Comparison of ENCODE assay signal across 8 cellular contexts in genomic region chr6:32152414-32153251, GRCh38. TPM values are rescaled to one million over a fixed set of nuclear protein-coding genes. Genes with fewer than 3 reads are reported as not detected.
DNase-seq lines count a peak whose midpoint lies in the region; ATAC-seq, FAIRE-seq and TF ChIP-seq lines count a peak whose summit lies in the region.

No MANE protein-coding gene starts in this region.

- H3K9me3 ChIP-seq in K562 (replicated peaks; ENCODE audit: control insufficient read depth, insufficient read depth, low read depth, low read length) (no peaks in the 10 kb centered on the region), stomach smooth muscle (ENCODE audit: control insufficient read depth in 2 of 2, low read length in 2 of 2) (no peaks in the 10 kb centered on the region)

- peaks cover 4% of the 10 kb centered on the region for H3K36me3 Mint-ChIP-seq in activated CD4-positive, alpha-beta T cell treated with anti-CD3 and anti-CD28 coated beads, Interleukin-2, amount 10 ng/mL, durations not matched to agents 24 days and 14 days (ENCODE audit: low read depth)

- H3K4me2 ChIP-seq in K562 (ENCODE audit: insufficient read depth, low read length), result peak overlapping the region; percentile 86

- 8% methylated on average over 24 of the region's 24 CpGs for WGBS in K562 (ENCODE audit: insufficient coverage, low coverage, missing lambda C conversion rate)

- TF ChIP-seq EP300 in K562 (IDR thresholded peaks at IDR 0.05; ENCODE audit: low read length), result no peak

- peaks cover 25% of the 10 kb centered on the region for H3K36me3 ChIP-seq in K562 (ENCODE audit: control insufficient read depth, insufficient read depth, low read length)
- peaks cover 9 to 18% of the 10 kb centered on the region in 2 donors for H3K36me3 ChIP-seq in stomach smooth muscle (ENCODE audit: control insufficient read depth in 2 of 2, insufficient read depth in 2 of 2, low read length in 2 of 2)

- peaks cover 39% of the 10 kb centered on the region for H3K4me1 Mint-ChIP-seq in activated CD4-positive, alpha-beta T cell treated with anti-CD3 and anti-CD28 coated beads, Interleukin-2, amount 10 ng/mL, durations not matched to agents 24 days and 14 days

- no peak for TF ChIP-seq CTCF in K562 (IDR thresholded peaks at IDR 0.05 in 2 of 3, conservative IDR thresholded peaks at IDR 0.05 in 1 of 3; ENCODE audit: insufficient read depth in 2 of 3, low read depth in 1 of 3, low read length in 3 of 3)

- H3K27ac ChIP-seq in K562 (ENCODE audit: extremely low read depth, low read depth, low read length) (peak overlapping the region; percentile 89), stomach smooth muscle (ENCODE audit: low read length) (peak overlapping the region; percentile 92)

- peak overlapping the region; percentile 91 for H2AFZ ChIP-seq in K562 (ENCODE audit: low read depth, low read length)

- H3K79me2 ChIP-seq in K562 (ENCODE audit: control insufficient read depth, insufficient read depth, low read length), result peaks cover 44% of the 10 kb centered on the region

- peak overlapping the region; percentile 66 for H3K4me3 Mint-ChIP-seq in activated CD4-positive, alpha-beta T cell treated with anti-CD3 and anti-CD28 coated beads, Interleukin-2, amount 10 ng/mL, durations not matched to agents 24 days and 14 days

- DNase-seq in activated CD4-positive, alpha-beta T cell treated with anti-CD3 and anti-CD28 coated beads, Interleukin-2, amount 10 ng/mL, durations not matched to agents 24 days and 14 days, result no peak
- no peak for DNase-seq in activated CD4-positive, alpha-beta T cell treated with anti-CD3 and anti-CD28 coated beads, Interleukin-2, amount 50 U/mL, for 1 hour
- DNase-seq in K562 (ENCODE audit: extremely low read depth in 1 of 4, low spot score in 3 of 4) (peak; percentile 43 to 78 (median 48)), islet precursor cell (peak; percentile 68), activated gamma-delta T cell (lab: John Stamatoyannopoulos, UW) (no peak), NCI-H510A treated with DMSO at 0.1 percent for 48 hours (lab: John Stamatoyannopoulos, UW) (no peak)

- H3K27ac Mint-ChIP-seq in activated CD4-positive, alpha-beta T cell treated with anti-CD3 and anti-CD28 coated beads, Interleukin-2, amount 10 ng/mL, durations not matched to agents 24 days and 14 days, result no peak overlapping the region

- peak overlapping the region; percentile 86 to 93 for H3K9ac ChIP-seq in K562 (ENCODE audit: insufficient read depth in 1 of 2, low read depth in 2 of 2, low read length in 2 of 2)
- H3K9ac ChIP-seq in stomach smooth muscle (ENCODE audit: low read length in 2 of 2), result peak overlapping the region; percentile 69 to 89

- H3K9me3 Mint-ChIP-seq in activated CD4-positive, alpha-beta T cell treated with anti-CD3 and anti-CD28 coated beads, Interleukin-2, amount 10 ng/mL, durations not matched to agents 24 days and 14 days, result no peaks in the 10 kb centered on the region

- TF ChIP-seq RAD21 in K562 (CRISPR knock-in tag; conservative IDR thresholded peaks at IDR 0.05 in 1 of 2, IDR thresholded peaks at IDR 0.05 in 1 of 2), result no peak

- peaks cover 25 to 65% of the 10 kb centered on the region in 2 experiments; a peak in 4 of 5 replicates for H3K4me1 ChIP-seq in K562 (replicated peaks in 1 of 2; ENCODE audit: control insufficient read depth in 2 of 2, insufficient read depth in 2 of 2, low read length in 2 of 2)
- peaks cover 53% of the 10 kb centered on the region for H3K4me1 ChIP-seq in stomach smooth muscle (ENCODE audit: control insufficient read depth, insufficient read depth, low read length)

- H3K4me3 ChIP-seq in K562, result peak overlapping the region; percentile 65
- H3K4me3 ChIP-seq in stomach smooth muscle (ENCODE audit: low read length in 2 of 2), result peak overlapping the region; percentile 74 to 96

- ATAC-seq in K562 (peak; percentile 57), GM21526 (IDR thresholded peaks at IDR 0.05; ENCODE audit: low FRiP score, unreplicated experiment) (no peak)

- no peak for TF ChIP-seq POLR2A in K562 (conservative IDR thresholded peaks at IDR 0.05)

- intact Hi-C loops in activated CD4-positive, alpha-beta T cell treated with anti-CD3 and anti-CD28 coated beads, Interleukin-2, amount 10 ng/mL, durations not matched to agents 24 days and 14 days (cut with micrococcal nuclease), result loop anchor here (10.0 kb wide), 1 partner anchor 108 kb away; no protein-coding TSS in a partner anchor
- intact Hi-C loops in K562 (cut with micrococcal nuclease), result no loop called here

- in situ Hi-C loops in K562 (cut with MboI), result no loop called here

- CTCF ChIA-PET in K562 (lab: Yijun Ruan, JAX; ENCODE audit: low intra/inter-chr PET ratio), result interaction anchor here (4.2 kb wide), 1 partner anchor 34 kb away, joined by 51 read pairs; no protein-coding TSS in a partner anchor

- POLR2A ChIA-PET in K562 (lab: Yijun Ruan, JAX), result interaction anchor here (0.6 to 2.1 kb wide), 8 partner anchors 11 to 38 kb away, joined by 3 to 7 read pairs (median 4); partner anchors contain the start of genes ATF6B, EGFL8 and FKBPL

- H3K27me3 ChIP-seq in K562 (ENCODE audit: control insufficient read depth in 2 of 2, insufficient read depth in 2 of 2, low read length in 2 of 2) (no peaks in the 10 kb centered on the region), stomach smooth muscle (ENCODE audit: control insufficient read depth in 1 of 2, insufficient read depth in 2 of 2, low read length in 2 of 2) (no peaks in the 10 kb centered on the region)

- H3K27me3 Mint-ChIP-seq in activated CD4-positive, alpha-beta T cell treated with anti-CD3 and anti-CD28 coated beads, Interleukin-2, amount 10 ng/mL, durations not matched to agents 24 days and 14 days, result peaks cover 46% of the 10 kb centered on the region

- peak; percentile 91 for FAIRE-seq in K562 (lab: Jason Lieb, UNC)

- H3K9me1 ChIP-seq in K562 (ENCODE audit: control insufficient read depth, insufficient read depth, low read length), result no peaks in the 10 kb centered on the region

- H4K20me1 ChIP-seq in K562 (replicated peaks; ENCODE audit: control insufficient read depth, insufficient read depth, low read length), result no peaks in the 10 kb centered on the region

- TSS peak; percentile 70 for BruUV-seq in K562 (replicated peaks; lab: Mats Ljungman, UMichigan)

RNA-seq across cellular contexts. Expression of gene PRRT1, which starts 0.9 kb away (rescaled TPM):
- total RNA-seq in activated CD4-positive, alpha-beta T cell treated with anti-CD3 and anti-CD28 coated beads, Interleukin-2, amount 10 ng/mL, durations not matched to agents 24 days and 14 days, result 0.24 and 0.35 TPM in 2 replicates
- total RNA-seq in K562 (2011; cell fraction: chromatin; rRNA removed; ENCODE audit: low replicate concordance), result 2.0 and 3.2 TPM in 2 replicates
- 0.92 and 1.5 TPM in 2 replicates for total RNA-seq in K562 (2011; cell fraction: nucleolus; rRNA removed)
- total RNA-seq in K562 (2011; cell fraction: nucleoplasm; rRNA removed), result 3.2 and 6.0 TPM in 2 replicates
- 0.14 and 0.57 TPM in 2 replicates for total RNA-seq in K562 (2014; rRNA removed)
- total RNA-seq in K562 (2014; rRNA removed; fragmentation: Illumina TruSeq; extraction: Trizol), result 0.16 and 0.29 TPM in 2 replicates
- total RNA-seq in K562 (2015; rRNA removed; fragmentation: Illumina TruSeq; extraction: Trizol), result 0.40 and 0.53 TPM in 2 replicates
- total RNA-seq in K562 (2021), result 1.9 and 3.0 TPM in 2 replicates
- 0.50 and 1.1 TPM in 2 replicates for polyA plus RNA-seq in K562 (2011; rRNA removed)
- polyA plus RNA-seq in K562 (2011; cell fraction: cytosol; rRNA removed), result 1.3 and 2.0 TPM in 2 replicates
- polyA plus RNA-seq in K562 (2011; cell fraction: nucleus; rRNA removed), result 6.7 and 12.8 TPM in 2 replicates
- polyA plus RNA-seq in K562 (2012), result 3.9 and 9.0 TPM in 2 replicates
- polyA plus RNA-seq in K562 (2014; fragmentation: Illumina TruSeq; extraction: Trizol), result 3.3 and 3.5 TPM in 2 replicates
- under 1 TPM; 0.31 to 0.41 TPM for polyA plus RNA-seq in K562 (2014; fragmentation: Nextera tagmentation; extraction: Ambion mirVana)
- polyA plus RNA-seq in K562 (2014; rRNA removed), result 2.1 and 2.8 TPM in 2 replicates
- 0.07 and 0.27 TPM in 2 replicates for polyA minus RNA-seq in K562 (2011; rRNA and poly(A)+ RNA removed)
- 0.48 TPM in 1 of 2 replicates, not detected in the other for polyA minus RNA-seq in K562 (2011; cell fraction: cytosol; rRNA and poly(A)+ RNA removed)
- polyA minus RNA-seq in K562 (2011; cell fraction: nucleus; rRNA and poly(A)+ RNA removed), result 0.44 and 0.54 TPM in 2 replicates

RNA-seq across cellular contexts. Expression of gene PPT2, which starts 1.3 kb away (rescaled TPM):
- 11.3 and 12.7 TPM in 2 replicates for total RNA-seq in activated CD4-positive, alpha-beta T cell treated with anti-CD3 and anti-CD28 coated beads, Interleukin-2, amount 10 ng/mL, durations not matched to agents 24 days and 14 days
- 123 and 281 TPM in 2 replicates for total RNA-seq in K562 (2011; cell fraction: chromatin; rRNA removed; ENCODE audit: low replicate concordance)
- total RNA-seq in K562 (2011; cell fraction: nucleolus; rRNA removed), result 210 and 218 TPM in 2 replicates
- 184 and 227 TPM in 2 replicates for total RNA-seq in K562 (2011; cell fraction: nucleoplasm; rRNA removed)
- 69.9 and 296 TPM in 2 replicates for total RNA-seq in K562 (2014; rRNA removed)
- 42.5 and 43.7 TPM in 2 replicates for total RNA-seq in K562 (2014; rRNA removed; fragmentation: Illumina TruSeq; extraction: Trizol)
- total RNA-seq in K562 (2015; rRNA removed; fragmentation: Illumina TruSeq; extraction: Trizol), result 44.1 and 45.6 TPM in 2 replicates
- 83.2 and 83.4 TPM in 2 replicates for total RNA-seq in K562 (2021)
- polyA plus RNA-seq in K562 (2011; rRNA removed), result 75.8 and 76.6 TPM in 2 replicates
- 86.3 and 114 TPM in 2 replicates for polyA plus RNA-seq in K562 (2011; cell fraction: cytosol; rRNA removed)
- polyA plus RNA-seq in K562 (2011; cell fraction: nucleus; rRNA removed), result 311 and 473 TPM in 2 replicates
- polyA plus RNA-seq in K562 (2012), result 53.9 and 83.7 TPM in 2 replicates
- 92.6 and 98.8 TPM in 2 replicates for polyA plus RNA-seq in K562 (2014; fragmentation: Illumina TruSeq; extraction: Trizol)
- polyA plus RNA-seq in K562 (2014; fragmentation: Nextera tagmentation; extraction: Ambion mirVana), result 10 to 100 TPM; 27.4 to 41.6 TPM
- 86.4 and 95.1 TPM in 2 replicates for polyA plus RNA-seq in K562 (2014; rRNA removed)
- 25.0 and 32.8 TPM in 2 replicates for polyA minus RNA-seq in K562 (2011; rRNA and poly(A)+ RNA removed)
- 31.8 and 46.0 TPM in 2 replicates for polyA minus RNA-seq in K562 (2011; cell fraction: cytosol; rRNA and poly(A)+ RNA removed)
- 44.2 and 45.1 TPM in 2 replicates for polyA minus RNA-seq in K562 (2011; cell fraction: nucleus; rRNA and poly(A)+ RNA removed)

RNA-seq across cellular contexts. Expression of gene EGFL8, which starts 11.8 kb away (rescaled TPM):
- 8.6 and 9.7 TPM in 2 replicates for total RNA-seq in activated CD4-positive, alpha-beta T cell treated with anti-CD3 and anti-CD28 coated beads, Interleukin-2, amount 10 ng/mL, durations not matched to agents 24 days and 14 days
- 40.9 and 90.2 TPM in 2 replicates for total RNA-seq in K562 (2011; cell fraction: chromatin; rRNA removed; ENCODE audit: low replicate concordance)
- 30.7 and 39.2 TPM in 2 replicates for total RNA-seq in K562 (2011; cell fraction: nucleolus; rRNA removed)
- 33.1 and 38.9 TPM in 2 replicates for total RNA-seq in K562 (2011; cell fraction: nucleoplasm; rRNA removed)
- total RNA-seq in K562 (2014; rRNA removed), result 14.2 and 20.9 TPM in 2 replicates
- 10.0 and 12.1 TPM in 2 replicates for total RNA-seq in K562 (2014; rRNA removed; fragmentation: Illumina TruSeq; extraction: Trizol)
- 13.3 and 15.5 TPM in 2 replicates for total RNA-seq in K562 (2015; rRNA removed; fragmentation: Illumina TruSeq; extraction: Trizol)
- total RNA-seq in K562 (2021), result 21.7 and 26.0 TPM in 2 replicates
- 14.8 and 17.9 TPM in 2 replicates for polyA plus RNA-seq in K562 (2011; rRNA removed)
- polyA plus RNA-seq in K562 (2011; cell fraction: cytosol; rRNA removed), result 9.3 and 10.7 TPM in 2 replicates
- polyA plus RNA-seq in K562 (2011; cell fraction: nucleus; rRNA removed), result 115 and 141 TPM in 2 replicates
- 16.3 and 29.8 TPM in 2 replicates for polyA plus RNA-seq in K562 (2012)
- polyA plus RNA-seq in K562 (2014; fragmentation: Illumina TruSeq; extraction: Trizol), result 19.1 and 26.3 TPM in 2 replicates
- polyA plus RNA-seq in K562 (2014; fragmentation: Nextera tagmentation; extraction: Ambion mirVana), result 1 to 10 TPM; 2.2 to 2.8 TPM
- 39.8 and 47.4 TPM in 2 replicates for polyA plus RNA-seq in K562 (2014; rRNA removed)
- 1.7 and 2.6 TPM in 2 replicates for polyA minus RNA-seq in K562 (2011; rRNA and poly(A)+ RNA removed)
- polyA minus RNA-seq in K562 (2011; cell fraction: cytosol; rRNA and poly(A)+ RNA removed), result 1.9 TPM in 1 of 2 replicates, not detected in the other
- 8.6 and 11.7 TPM in 2 replicates for polyA minus RNA-seq in K562 (2011; cell fraction: nucleus; rRNA and poly(A)+ RNA removed)

RNA-seq across cellular contexts. Expression of gene FKBPL, which starts 22.5 kb away (rescaled TPM):
- 6.2 and 6.9 TPM in 2 replicates for total RNA-seq in activated CD4-positive, alpha-beta T cell treated with anti-CD3 and anti-CD28 coated beads, Interleukin-2, amount 10 ng/mL, durations not matched to agents 24 days and 14 days
- total RNA-seq in K562 (2011; cell fraction: chromatin; rRNA removed; ENCODE audit: low replicate concordance), result 7.3 and 12.0 TPM in 2 replicates
- 8.4 and 12.0 TPM in 2 replicates for total RNA-seq in K562 (2011; cell fraction: nucleolus; rRNA removed)
- 7.9 and 8.3 TPM in 2 replicates for total RNA-seq in K562 (2011; cell fraction: nucleoplasm; rRNA removed)
- 18.8 and 24.3 TPM in 2 replicates for total RNA-seq in K562 (2014; rRNA removed)
- 18.7 and 23.5 TPM in 2 replicates for total RNA-seq in K562 (2014; rRNA removed; fragmentation: Illumina TruSeq; extraction: Trizol)
- 23.9 and 26.7 TPM in 2 replicates for total RNA-seq in K562 (2015; rRNA removed; fragmentation: Illumina TruSeq; extraction: Trizol)
- 21.0 and 22.9 TPM in 2 replicates for total RNA-seq in K562 (2021)
- 9.0 and 11.5 TPM in 2 replicates for polyA plus RNA-seq in K562 (2011; rRNA removed)
- 7.7 and 12.2 TPM in 2 replicates for polyA plus RNA-seq in K562 (2011; cell fraction: cytosol; rRNA removed)
- 6.2 and 7.7 TPM in 2 replicates for polyA plus RNA-seq in K562 (2011; cell fraction: nucleus; rRNA removed)
- polyA plus RNA-seq in K562 (2012), result 14.2 and 18.6 TPM in 2 replicates
- 22.2 and 23.3 TPM in 2 replicates for polyA plus RNA-seq in K562 (2014; fragmentation: Illumina TruSeq; extraction: Trizol)
- polyA plus RNA-seq in K562 (2014; fragmentation: Nextera tagmentation; extraction: Ambion mirVana), result 10 to 100 TPM; 18.3 to 31.4 TPM
- 20.1 and 20.6 TPM in 2 replicates for polyA plus RNA-seq in K562 (2014; rRNA removed)
- 6.1 and 7.3 TPM in 2 replicates for polyA minus RNA-seq in K562 (2011; rRNA and poly(A)+ RNA removed)
- 4.6 and 7.4 TPM in 2 replicates for polyA minus RNA-seq in K562 (2011; cell fraction: cytosol; rRNA and poly(A)+ RNA removed)
- 3.9 and 7.9 TPM in 2 replicates for polyA minus RNA-seq in K562 (2011; cell fraction: nucleus; rRNA and poly(A)+ RNA removed)

RNA-seq across cellular contexts. Expression of gene AGPAT1, which starts 23.3 kb away (rescaled TPM):
- total RNA-seq in activated CD4-positive, alpha-beta T cell treated with anti-CD3 and anti-CD28 coated beads, Interleukin-2, amount 10 ng/mL, durations not matched to agents 24 days and 14 days, result 31.4 and 32.6 TPM in 2 replicates
- 57.1 and 153 TPM in 2 replicates for total RNA-seq in K562 (2011; cell fraction: chromatin; rRNA removed; ENCODE audit: low replicate concordance)
- total RNA-seq in K562 (2011; cell fraction: nucleolus; rRNA removed), result 190 and 234 TPM in 2 replicates
- total RNA-seq in K562 (2011; cell fraction: nucleoplasm; rRNA removed), result 210 and 316 TPM in 2 replicates
- 69.4 and 115 TPM in 2 replicates for total RNA-seq in K562 (2014; rRNA removed)
- 45.4 and 51.9 TPM in 2 replicates for total RNA-seq in K562 (2014; rRNA removed; fragmentation: Illumina TruSeq; extraction: Trizol)
- total RNA-seq in K562 (2015; rRNA removed; fragmentation: Illumina TruSeq; extraction: Trizol), result 53.2 and 54.1 TPM in 2 replicates
- 107 and 109 TPM in 2 replicates for total RNA-seq in K562 (2021)
- 78.7 and 138 TPM in 2 replicates for polyA plus RNA-seq in K562 (2011; rRNA removed)
- 220 and 272 TPM in 2 replicates for polyA plus RNA-seq in K562 (2011; cell fraction: cytosol; rRNA removed)
- 108 and 142 TPM in 2 replicates for polyA plus RNA-seq in K562 (2011; cell fraction: nucleus; rRNA removed)
- 133 and 141 TPM in 2 replicates for polyA plus RNA-seq in K562 (2012)
- polyA plus RNA-seq in K562 (2014; fragmentation: Illumina TruSeq; extraction: Trizol), result 165 and 176 TPM in 2 replicates
- polyA plus RNA-seq in K562 (2014; fragmentation: Nextera tagmentation; extraction: Ambion mirVana), result 10 to 100 TPM; 37.9 to 43.6 TPM
- polyA plus RNA-seq in K562 (2014; rRNA removed), result 78.2 and 78.4 TPM in 2 replicates
- 92.5 and 120 TPM in 2 replicates for polyA minus RNA-seq in K562 (2011; rRNA and poly(A)+ RNA removed)
- polyA minus RNA-seq in K562 (2011; cell fraction: cytosol; rRNA and poly(A)+ RNA removed), result 98.4 and 124 TPM in 2 replicates
- 25.2 and 30.5 TPM in 2 replicates for polyA minus RNA-seq in K562 (2011; cell fraction: nucleus; rRNA and poly(A)+ RNA removed)

Comparison
In these comparisons a context has a peak if more than half of its experiments do, and no peak if none do; other contexts are left out.
1. DNase-seq: peak in K562 (4 of 4) and islet precursor cell (single experiment); none in activated CD4-positive, alpha-beta T cell treated with anti-CD3 and anti-CD28 coated beads, Interleukin-2, amount 10 ng/mL, durations not matched to agents 24 days and 14 days (single experiment), activated CD4-positive, alpha-beta T cell treated with anti-CD3 and anti-CD28 coated beads, Interleukin-2, amount 50 U/mL, for 1 hour (single experiment), activated gamma-delta T cell (single experiment) and NCI-H510A treated with DMSO at 0.1 percent for 48 hours (single experiment).